In genomic region chr17:32451879-32452278, GRCh38 we compare ENCODE assay signal across 2 cellular contexts.
A peak's percentile ranks its signal among the peaks of the same experiment; 100 is the strongest.
TF ChIP-seq lines count a peak whose summit lies in the region.

No MANE protein-coding gene starts in this region.

TF ChIP-seq in HEK293, 187 proteins besides CTCF, POLR2A, EP300 and RAD21:
- TF ChIP-seq KLF7 (tag by site-specific recombination; IDR thresholded peaks at IDR 0.05; ENCODE audit: borderline replicate concordance) (peak; percentile 69; the same call in 1 of the 2 replicates), KLF9 (tag by site-specific recombination; IDR thresholded peaks at IDR 0.05; ENCODE audit: low read depth) (0 out of 2 replicates have a peak, but pooled peaks have one; percentile 17)
- TF ChIP-seq, protein P1, sequence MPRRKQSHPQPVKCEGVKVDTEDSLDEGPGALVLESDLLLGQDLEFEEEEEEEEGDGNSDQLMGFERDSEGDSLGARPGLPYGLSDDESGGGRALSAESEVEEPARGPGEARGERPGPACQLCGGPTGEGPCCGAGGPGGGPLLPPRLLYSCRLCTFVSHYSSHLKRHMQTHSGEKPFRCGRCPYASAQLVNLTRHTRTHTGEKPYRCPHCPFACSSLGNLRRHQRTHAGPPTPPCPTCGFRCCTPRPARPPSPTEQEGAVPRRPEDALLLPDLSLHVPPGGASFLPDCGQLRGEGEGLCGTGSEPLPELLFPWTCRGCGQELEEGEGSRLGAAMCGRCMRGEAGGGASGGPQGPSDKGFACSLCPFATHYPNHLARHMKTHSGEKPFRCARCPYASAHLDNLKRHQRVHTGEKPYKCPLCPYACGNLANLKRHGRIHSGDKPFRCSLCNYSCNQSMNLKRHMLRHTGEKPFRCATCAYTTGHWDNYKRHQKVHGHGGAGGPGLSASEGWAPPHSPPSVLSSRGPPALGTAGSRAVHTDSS (tag by site-specific recombination; IDR thresholded peaks at IDR 0.05) = no peak

TF ChIP-seq in GM12878, 131 proteins besides CTCF, POLR2A, EP300 and RAD21:
- TF ChIP-seq, protein P2, sequence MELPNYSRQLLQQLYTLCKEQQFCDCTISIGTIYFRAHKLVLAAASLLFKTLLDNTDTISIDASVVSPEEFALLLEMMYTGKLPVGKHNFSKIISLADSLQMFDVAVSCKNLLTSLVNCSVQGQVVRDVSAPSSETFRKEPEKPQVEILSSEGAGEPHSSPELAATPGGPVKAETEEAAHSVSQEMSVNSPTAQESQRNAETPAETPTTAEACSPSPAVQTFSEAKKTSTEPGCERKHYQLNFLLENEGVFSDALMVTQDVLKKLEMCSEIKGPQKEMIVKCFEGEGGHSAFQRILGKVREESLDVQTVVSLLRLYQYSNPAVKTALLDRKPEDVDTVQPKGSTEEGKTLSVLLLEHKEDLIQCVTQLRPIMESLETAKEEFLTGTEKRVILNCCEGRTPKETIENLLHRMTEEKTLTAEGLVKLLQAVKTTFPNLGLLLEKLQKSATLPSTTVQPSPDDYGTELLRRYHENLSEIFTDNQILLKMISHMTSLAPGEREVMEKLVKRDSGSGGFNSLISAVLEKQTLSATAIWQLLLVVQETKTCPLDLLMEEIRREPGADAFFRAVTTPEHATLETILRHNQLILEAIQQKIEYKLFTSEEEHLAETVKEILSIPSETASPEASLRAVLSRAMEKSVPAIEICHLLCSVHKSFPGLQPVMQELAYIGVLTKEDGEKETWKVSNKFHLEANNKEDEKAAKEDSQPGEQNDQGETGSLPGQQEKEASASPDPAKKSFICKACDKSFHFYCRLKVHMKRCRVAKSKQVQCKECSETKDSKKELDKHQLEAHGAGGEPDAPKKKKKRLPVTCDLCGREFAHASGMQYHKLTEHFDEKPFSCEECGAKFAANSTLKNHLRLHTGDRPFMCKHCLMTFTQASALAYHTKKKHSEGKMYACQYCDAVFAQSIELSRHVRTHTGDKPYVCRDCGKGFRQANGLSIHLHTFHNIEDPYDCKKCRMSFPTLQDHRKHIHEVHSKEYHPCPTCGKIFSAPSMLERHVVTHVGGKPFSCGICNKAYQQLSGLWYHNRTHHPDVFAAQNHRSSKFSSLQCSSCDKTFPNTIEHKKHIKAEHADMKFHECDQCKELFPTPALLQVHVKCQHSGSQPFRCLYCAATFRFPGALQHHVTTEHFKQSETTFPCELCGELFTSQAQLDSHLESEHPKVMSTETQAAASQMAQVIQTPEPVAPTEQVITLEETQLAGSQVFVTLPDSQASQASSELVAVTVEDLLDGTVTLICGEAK (IDR thresholded peaks at IDR 0.05; ENCODE audit: borderline replicate concordance) = peak; percentile 85
- TF ChIP-seq ELK1 (IDR thresholded peaks at IDR 0.05; ENCODE audit: low read depth, low read length) = no peak
